In genomic region chr15:40040770-40041169, GRCh38 we compare ENCODE assay signal across 1 cellular context.
TF ChIP-seq lines count a peak whose summit lies in the region.

No MANE protein-coding gene starts in this region.

TF ChIP-seq in HepG2, 621 proteins besides CTCF, POLR2A, EP300 and RAD21 (continued from another document and continues in another):
- TF ChIP-seq, protein P1, sequence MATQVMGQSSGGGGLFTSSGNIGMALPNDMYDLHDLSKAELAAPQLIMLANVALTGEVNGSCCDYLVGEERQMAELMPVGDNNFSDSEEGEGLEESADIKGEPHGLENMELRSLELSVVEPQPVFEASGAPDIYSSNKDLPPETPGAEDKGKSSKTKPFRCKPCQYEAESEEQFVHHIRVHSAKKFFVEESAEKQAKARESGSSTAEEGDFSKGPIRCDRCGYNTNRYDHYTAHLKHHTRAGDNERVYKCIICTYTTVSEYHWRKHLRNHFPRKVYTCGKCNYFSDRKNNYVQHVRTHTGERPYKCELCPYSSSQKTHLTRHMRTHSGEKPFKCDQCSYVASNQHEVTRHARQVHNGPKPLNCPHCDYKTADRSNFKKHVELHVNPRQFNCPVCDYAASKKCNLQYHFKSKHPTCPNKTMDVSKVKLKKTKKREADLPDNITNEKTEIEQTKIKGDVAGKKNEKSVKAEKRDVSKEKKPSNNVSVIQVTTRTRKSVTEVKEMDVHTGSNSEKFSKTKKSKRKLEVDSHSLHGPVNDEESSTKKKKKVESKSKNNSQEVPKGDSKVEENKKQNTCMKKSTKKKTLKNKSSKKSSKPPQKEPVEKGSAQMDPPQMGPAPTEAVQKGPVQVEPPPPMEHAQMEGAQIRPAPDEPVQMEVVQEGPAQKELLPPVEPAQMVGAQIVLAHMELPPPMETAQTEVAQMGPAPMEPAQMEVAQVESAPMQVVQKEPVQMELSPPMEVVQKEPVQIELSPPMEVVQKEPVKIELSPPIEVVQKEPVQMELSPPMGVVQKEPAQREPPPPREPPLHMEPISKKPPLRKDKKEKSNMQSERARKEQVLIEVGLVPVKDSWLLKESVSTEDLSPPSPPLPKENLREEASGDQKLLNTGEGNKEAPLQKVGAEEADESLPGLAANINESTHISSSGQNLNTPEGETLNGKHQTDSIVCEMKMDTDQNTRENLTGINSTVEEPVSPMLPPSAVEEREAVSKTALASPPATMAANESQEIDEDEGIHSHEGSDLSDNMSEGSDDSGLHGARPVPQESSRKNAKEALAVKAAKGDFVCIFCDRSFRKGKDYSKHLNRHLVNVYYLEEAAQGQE (IDR thresholded peaks at IDR 0.05; ENCODE audit: borderline replicate concordance in 1 of 2, low read depth in 1 of 2, low read length in 2 of 2), result no peak
- TF ChIP-seq THAP11 (CRISPR knock-in tag; IDR thresholded peaks at IDR 0.05), result peak; percentile 59
- TF ChIP-seq KDM5B (CRISPR knock-in tag; IDR thresholded peaks at IDR 0.05; ENCODE audit: borderline replicate concordance), result no peak
- peak; percentile 66; the same call in 1 of the 2 replicates for TF ChIP-seq NCOR1 (IDR thresholded peaks at IDR 0.05; ENCODE audit: borderline replicate concordance, low read length)
- peak; percentile 32; the same call in 1 of the 2 replicates for TF ChIP-seq FOSL2 (CRISPR knock-in tag; IDR thresholded peaks at IDR 0.05)
- no peak for TF ChIP-seq ZNF30 (CRISPR knock-in tag; IDR thresholded peaks at IDR 0.05)
- TF ChIP-seq MYC (CRISPR knock-in tag; IDR thresholded peaks at IDR 0.05; ENCODE audit: borderline replicate concordance), result peak; percentile 32; the same call in 1 of the 2 replicates
- TF ChIP-seq RFXAP (CRISPR knock-in tag; IDR thresholded peaks at IDR 0.05; ENCODE audit: borderline replicate concordance), result 0 out of 2 replicates have a peak, but pooled peaks have one; percentile 46
- 0 out of 2 replicates have a peak, but pooled peaks have one; percentile 17 for TF ChIP-seq PPARG (CRISPR knock-in tag; conservative IDR thresholded peaks at IDR 0.05)
- no peak for TF ChIP-seq ZBTB2 (CRISPR knock-in tag; IDR thresholded peaks at IDR 0.05; ENCODE audit: low read depth)
- no peak for TF ChIP-seq ZFAT (CRISPR knock-in tag; conservative IDR thresholded peaks at IDR 0.05)
- no peak for TF ChIP-seq RBM39 (IDR thresholded peaks at IDR 0.05; ENCODE audit: low read depth, low read length, poor library complexity, severe bottlenecking)
- TF ChIP-seq TSC22D2 (CRISPR knock-in tag; IDR thresholded peaks at IDR 0.05; ENCODE audit: borderline replicate concordance), result no peak
- TF ChIP-seq ZNF549 (CRISPR knock-in tag; IDR thresholded peaks at IDR 0.05), result no peak
- no peak for TF ChIP-seq CENPBD1 (CRISPR knock-in tag; IDR thresholded peaks at IDR 0.05; ENCODE audit: borderline replicate concordance, low read depth)
- TF ChIP-seq BCL6 (CRISPR knock-in tag; IDR thresholded peaks at IDR 0.05), result peak; percentile 66
- TF ChIP-seq, protein P2, sequence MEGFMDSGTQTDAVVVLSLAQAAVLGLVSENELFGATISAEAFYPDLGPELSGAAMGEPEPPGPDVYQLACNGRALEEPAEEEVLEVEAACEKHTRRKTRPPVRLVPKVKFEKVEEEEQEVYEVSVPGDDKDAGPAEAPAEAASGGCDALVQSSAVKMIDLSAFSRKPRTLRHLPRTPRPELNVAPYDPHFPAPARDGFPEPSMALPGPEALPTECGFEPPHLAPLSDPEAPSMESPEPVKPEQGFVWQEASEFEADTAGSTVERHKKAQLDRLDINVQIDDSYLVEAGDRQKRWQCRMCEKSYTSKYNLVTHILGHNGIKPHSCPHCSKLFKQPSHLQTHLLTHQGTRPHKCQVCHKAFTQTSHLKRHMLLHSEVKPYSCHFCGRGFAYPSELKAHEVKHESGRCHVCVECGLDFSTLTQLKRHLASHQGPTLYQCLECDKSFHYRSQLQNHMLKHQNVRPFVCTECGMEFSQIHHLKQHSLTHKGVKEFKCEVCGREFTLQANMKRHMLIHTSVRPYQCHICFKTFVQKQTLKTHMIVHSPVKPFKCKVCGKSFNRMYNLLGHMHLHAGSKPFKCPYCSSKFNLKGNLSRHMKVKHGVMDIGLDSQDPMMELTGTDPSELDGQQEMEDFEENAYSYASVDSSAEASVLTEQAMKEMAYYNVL (CRISPR knock-in tag; IDR thresholded peaks at IDR 0.05; ENCODE audit: borderline replicate concordance), result no peak
- no peak for TF ChIP-seq FOXO4 (CRISPR knock-in tag; conservative IDR thresholded peaks at IDR 0.05)
- TF ChIP-seq NFAT5 (CRISPR knock-in tag; IDR thresholded peaks at IDR 0.05), result no peak
- TF ChIP-seq RAD51 (IDR thresholded peaks at IDR 0.05; ENCODE audit: borderline replicate concordance), result no peak
- peak; percentile 77 for TF ChIP-seq HNF4G (IDR thresholded peaks at IDR 0.05; ENCODE audit: borderline replicate concordance, low read depth, low read length)
- peak; percentile 78; the same call in 1 of the 2 replicates for TF ChIP-seq HNF4G (CRISPR knock-in tag; IDR thresholded peaks at IDR 0.05; ENCODE audit: borderline replicate concordance, low read depth)
- TF ChIP-seq ZNF781 (CRISPR knock-in tag; IDR thresholded peaks at IDR 0.05; ENCODE audit: borderline replicate concordance, not compliant biosample characterization), result no peak
- no peak for TF ChIP-seq TOPORS (CRISPR knock-in tag; IDR thresholded peaks at IDR 0.05)
- TF ChIP-seq ZNF501 (CRISPR knock-in tag; IDR thresholded peaks at IDR 0.05), result peak; percentile 55; the same call in 1 of the 2 replicates
- no peak for TF ChIP-seq ZNF432 (CRISPR knock-in tag; IDR thresholded peaks at IDR 0.05; ENCODE audit: borderline replicate concordance)
- TF ChIP-seq ZNF883 (CRISPR knock-in tag; IDR thresholded peaks at IDR 0.05; ENCODE audit: not compliant biosample characterization), result no peak
- peak; percentile 53; the same call in 1 of the 2 replicates for TF ChIP-seq ZGPAT (CRISPR knock-in tag; IDR thresholded peaks at IDR 0.05)
- no peak for TF ChIP-seq ZNF768 (CRISPR knock-in tag; IDR thresholded peaks at IDR 0.05)
- no peak for TF ChIP-seq HNRNPUL1 (IDR thresholded peaks at IDR 0.05; ENCODE audit: low read depth, low read length)
- no peak for TF ChIP-seq SIN3A (IDR thresholded peaks at IDR 0.05; ENCODE audit: borderline replicate concordance, low read depth, low read length)
- TF ChIP-seq HNF4A (CRISPR knock-in tag; IDR thresholded peaks at IDR 0.05), result peak; percentile 90
- no peak for TF ChIP-seq ZNF468 (CRISPR knock-in tag; IDR thresholded peaks at IDR 0.05)
- peak; percentile 44; the same call in 1 of the 2 replicates for TF ChIP-seq HOXA3 (CRISPR knock-in tag; IDR thresholded peaks at IDR 0.05)
- 0 out of 2 replicates have a peak, but pooled peaks have one; percentile 36 for TF ChIP-seq ZNF766 (CRISPR knock-in tag; IDR thresholded peaks at IDR 0.05; ENCODE audit: borderline replicate concordance)
- TF ChIP-seq MBD4 (IDR thresholded peaks at IDR 0.05; ENCODE audit: borderline replicate concordance, low read length), result no peak
- TF ChIP-seq, protein P3, sequence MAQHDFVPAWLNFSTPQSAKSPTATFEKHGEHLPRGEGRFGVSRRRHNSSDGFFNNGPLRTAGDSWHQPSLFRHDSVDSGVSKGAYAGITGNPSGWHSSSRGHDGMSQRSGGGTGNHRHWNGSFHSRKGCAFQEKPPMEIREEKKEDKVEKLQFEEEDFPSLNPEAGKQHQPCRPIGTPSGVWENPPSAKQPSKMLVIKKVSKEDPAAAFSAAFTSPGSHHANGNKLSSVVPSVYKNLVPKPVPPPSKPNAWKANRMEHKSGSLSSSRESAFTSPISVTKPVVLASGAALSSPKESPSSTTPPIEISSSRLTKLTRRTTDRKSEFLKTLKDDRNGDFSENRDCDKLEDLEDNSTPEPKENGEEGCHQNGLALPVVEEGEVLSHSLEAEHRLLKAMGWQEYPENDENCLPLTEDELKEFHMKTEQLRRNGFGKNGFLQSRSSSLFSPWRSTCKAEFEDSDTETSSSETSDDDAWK (CRISPR knock-in tag; IDR thresholded peaks at IDR 0.05), result no peak
- TF ChIP-seq MXD4 (CRISPR knock-in tag; IDR thresholded peaks at IDR 0.05), result no peak
- no peak for TF ChIP-seq ZNF546 (CRISPR knock-in tag; conservative IDR thresholded peaks at IDR 0.05)
- TF ChIP-seq AKAP8 (CRISPR knock-in tag; IDR thresholded peaks at IDR 0.05), result no peak
- peak; percentile 94 for TF ChIP-seq FOXP4 (CRISPR knock-in tag; IDR thresholded peaks at IDR 0.05)
- no peak for TF ChIP-seq NFE2L1 (CRISPR knock-in tag; IDR thresholded peaks at IDR 0.05; ENCODE audit: borderline replicate concordance)
- 0 out of 2 replicates have a peak, but pooled peaks have one; percentile 20 for TF ChIP-seq ZNF589 (CRISPR knock-in tag; conservative IDR thresholded peaks at IDR 0.05)
- 0 out of 2 replicates have a peak, but pooled peaks have one; percentile 22 for TF ChIP-seq BHLHE40 (IDR thresholded peaks at IDR 0.05; ENCODE audit: low read length)
- no peak for TF ChIP-seq ZNF737 (CRISPR knock-in tag; IDR thresholded peaks at IDR 0.05; ENCODE audit: borderline replicate concordance)
